In genomic region chr6:144347933-144348332, GRCh38 we compare ENCODE assay signal across 14 cellular contexts.
DNase-seq lines count a peak whose midpoint lies in the region; ATAC-seq and TF ChIP-seq lines count a peak whose summit lies in the region.
"Had no signal": no experiment of that assay in that cellular context is flagged by ENCODE, and none has a peak within 500 bp of the region (broad histone marks: within the 10 kb centered on the region; RNA-seq: fewer than 3 reads in every experiment).

No MANE protein-coding gene starts in this region.

- DNase-seq in CD4-positive, CD25-positive, alpha-beta regulatory T cell: no peak
- DNase-seq in GM23338 (ENCODE audit: low spot score): peak; percentile 53
- no peak for DNase-seq in natural killer cell treated with Interleukin-12 subunit alpha and Interleukin-12 subunit beta and Interleukin-15 and Interleukin-18, amount 100 ng/mL, for 72 hours (ENCODE audit: low spot score)
- no peak for DNase-seq in omental fat pad (ENCODE audit: low spot score)
- DNase-seq in DMS 273 treated with DMSO at 0.1 percent for 48 hours (lab: John Stamatoyannopoulos, UW): no peak
- DNase-seq in G401 (ENCODE audit: low spot score): no peak
- DNase-seq: effector CD4-positive, alpha-beta T cell; NCI-H1417; NCI-H446 treated with DMSO at 0.1 percent for 48 hours; stimulated activated CD4-positive, alpha-beta T cell treated with anti-CD3 and anti-CD28 coated beads, Interleukin-4, amount 100 ng/mL, for 24 hours had no signal

- H3K27me3 Mint-ChIP-seq in CD4-positive, CD25-positive, alpha-beta regulatory T cell: no peaks in the 10 kb centered on the region
- peaks cover 6% of the 10 kb centered on the region for H3K27me3 Mint-ChIP-seq in GM23338 (ENCODE audit: insufficient read depth, low read depth, poor library complexity)
- no peaks in the 10 kb centered on the region for H3K27me3 Mint-ChIP-seq in activated naive CD8-positive, alpha-beta T cell
- H3K27me3 Mint-ChIP-seq in natural killer cell treated with Interleukin-12 subunit alpha and Interleukin-12 subunit beta and Interleukin-15 and Interleukin-18, amount 100 ng/mL, for 72 hours: no peaks in the 10 kb centered on the region

- peak overlapping the region; percentile 77 for H3K4me3 ChIP-seq in CD4-positive, CD25-positive, alpha-beta regulatory T cell (ENCODE audit: low read depth, low read length)
- no peak overlapping the region for H3K4me3 ChIP-seq in GM23338
- H3K4me3 ChIP-seq: ascending aorta, right atrium auricular region had no signal

- H3K36me3 ChIP-seq in CD4-positive, CD25-positive, alpha-beta regulatory T cell (ENCODE audit: control insufficient read depth, insufficient read depth, low read length): no peaks in the 10 kb centered on the region
- H3K36me3 ChIP-seq in GM23338 (ENCODE audit: insufficient read depth): no peaks in the 10 kb centered on the region
- H3K36me3 ChIP-seq: ascending aorta, right atrium auricular region had no signal

- peak overlapping the region; percentile 84 for H3K27ac ChIP-seq in CD4-positive, CD25-positive, alpha-beta regulatory T cell (ENCODE audit: insufficient read depth, low read length, poor library complexity, severe bottlenecking)
- H3K27ac ChIP-seq in GM23338 (ENCODE audit: low read depth): no peak overlapping the region

- no peaks in the 10 kb centered on the region for H3F3A ChIP-seq in GM23338 (replicated peaks; ENCODE audit: low read depth)

- H3K27me3 ChIP-seq in CD4-positive, CD25-positive, alpha-beta regulatory T cell (ENCODE audit: control insufficient read depth, insufficient read depth, low read length): no peaks in the 10 kb centered on the region
- H3K27me3 ChIP-seq in GM23338 (ENCODE audit: insufficient read depth): no peaks in the 10 kb centered on the region
- H3K27me3 ChIP-seq: ascending aorta, right atrium auricular region had no signal

- H3K79me2 ChIP-seq in GM23338 (replicated peaks; ENCODE audit: insufficient read depth): peaks cover 83% of the 10 kb centered on the region

- peaks cover 90% of the 10 kb centered on the region for H3K4me1 ChIP-seq in CD4-positive, CD25-positive, alpha-beta regulatory T cell (ENCODE audit: control insufficient read depth, insufficient read depth, low read length, poor library complexity, severe bottlenecking)
- peaks cover 28% of the 10 kb centered on the region for H3K4me1 ChIP-seq in GM23338 (ENCODE audit: insufficient read depth)

- H4K20me1 ChIP-seq in GM23338 (replicated peaks; ENCODE audit: insufficient read depth): no peaks in the 10 kb centered on the region

- H3K9me3 ChIP-seq in CD4-positive, CD25-positive, alpha-beta regulatory T cell (ENCODE audit: control insufficient read depth in 2 of 2, low read length in 2 of 2): no peaks in the 10 kb centered on the region
- H3K9me3 ChIP-seq: ascending aorta, right atrium auricular region had no signal

- in situ Hi-C loops in G401 (cut with HindIII; ENCODE audit: low sequenced_read_pairs): no loop called here

- TF ChIP-seq CTCF in GM23338 (conservative IDR thresholded peaks at IDR 0.05; ENCODE audit: low read depth in 2 of 2) (no peak), omental fat pad (IDR thresholded peaks at IDR 0.05) (no peak)

- H2AFZ ChIP-seq in GM23338: no peak overlapping the region

- H3K36me3 Mint-ChIP-seq in CD4-positive, CD25-positive, alpha-beta regulatory T cell: peaks cover 12% of the 10 kb centered on the region
- peaks cover 10% of the 10 kb centered on the region for H3K36me3 Mint-ChIP-seq in GM23338 (ENCODE audit: low read depth)
- H3K36me3 Mint-ChIP-seq in activated naive CD8-positive, alpha-beta T cell: peaks cover 9% of the 10 kb centered on the region
- peaks cover 12% of the 10 kb centered on the region for H3K36me3 Mint-ChIP-seq in natural killer cell treated with Interleukin-12 subunit alpha and Interleukin-12 subunit beta and Interleukin-15 and Interleukin-18, amount 100 ng/mL, for 72 hours

- H3K4me3 Mint-ChIP-seq in CD4-positive, CD25-positive, alpha-beta regulatory T cell: peak overlapping the region; percentile 55 to 97 (median 82)
- no peak overlapping the region for H3K4me3 Mint-ChIP-seq in GM23338
- H3K4me3 Mint-ChIP-seq in activated naive CD8-positive, alpha-beta T cell: peak overlapping the region; percentile 27
- peak overlapping the region; percentile 97 for H3K4me3 Mint-ChIP-seq in natural killer cell treated with Interleukin-12 subunit alpha and Interleukin-12 subunit beta and Interleukin-15 and Interleukin-18, amount 100 ng/mL, for 72 hours

- ATAC-seq in CD4-positive, CD25-positive, alpha-beta regulatory T cell (ENCODE audit: low read depth in 2 of 2): no peak
- ATAC-seq in GM23338 (peak; percentile 50), GM18520 (IDR thresholded peaks at IDR 0.05; ENCODE audit: unreplicated experiment) (no peak), omental fat pad (ENCODE audit: low FRiP score) (no peak)
- ATAC-seq in natural killer cell treated with Interleukin-12 subunit alpha and Interleukin-12 subunit beta and Interleukin-15 and Interleukin-18, amount 100 ng/mL, for 72 hours: no peak

- H3K4me1 Mint-ChIP-seq in CD4-positive, CD25-positive, alpha-beta regulatory T cell: peaks cover 37 to 93% (median 73%) of the 10 kb centered on the region in 4 donors
- H3K4me1 Mint-ChIP-seq in GM23338: peaks cover 43% of the 10 kb centered on the region
- peaks cover 85% of the 10 kb centered on the region for H3K4me1 Mint-ChIP-seq in activated naive CD8-positive, alpha-beta T cell (ENCODE audit: low read depth)
- peaks cover 75 to 87% of the 10 kb centered on the region in 2 donors for H3K4me1 Mint-ChIP-seq in natural killer cell treated with Interleukin-12 subunit alpha and Interleukin-12 subunit beta and Interleukin-15 and Interleukin-18, amount 100 ng/mL, for 72 hours (ENCODE audit: low read depth in 2 of 2)

- no peak overlapping the region for H3K4me2 ChIP-seq in GM23338

- peaks cover 0 to 1% (median 0%) of the 10 kb centered on the region in 7 donors for H3K9me3 Mint-ChIP-seq in CD4-positive, CD25-positive, alpha-beta regulatory T cell
- peaks cover 2% of the 10 kb centered on the region; the same call in 2 of the 3 replicates for H3K9me3 Mint-ChIP-seq in GM23338
- no peaks in the 10 kb centered on the region for H3K9me3 Mint-ChIP-seq in activated naive CD8-positive, alpha-beta T cell (ENCODE audit: low read depth)
- peaks cover 2% of the 10 kb centered on the region for H3K9me3 Mint-ChIP-seq in natural killer cell treated with Interleukin-12 subunit alpha and Interleukin-12 subunit beta and Interleukin-15 and Interleukin-18, amount 100 ng/mL, for 72 hours

- H3K9me2 ChIP-seq in GM23338 (ENCODE audit: insufficient read depth): no peaks in the 10 kb centered on the region

- H3K27ac Mint-ChIP-seq in CD4-positive, CD25-positive, alpha-beta regulatory T cell: peak overlapping the region; percentile 85 to 97 (median 90)
- H3K27ac Mint-ChIP-seq in GM23338: no peak overlapping the region
- peak overlapping the region; percentile 96 for H3K27ac Mint-ChIP-seq in activated naive CD8-positive, alpha-beta T cell
- peak overlapping the region; percentile 96 to 98 for H3K27ac Mint-ChIP-seq in natural killer cell treated with Interleukin-12 subunit alpha and Interleukin-12 subunit beta and Interleukin-15 and Interleukin-18, amount 100 ng/mL, for 72 hours

TF ChIP-seq in GM23338, 12 proteins besides CTCF, POLR2A, EP300 and RAD21 (continues in another document):
- no peak for TF ChIP-seq NANOG (IDR thresholded peaks at IDR 0.05; ENCODE audit: borderline replicate concordance)
- no peak for TF ChIP-seq EZH2 (IDR thresholded peaks at IDR 0.05; ENCODE audit: low read depth, unreplicated experiment)
- no peak for TF ChIP-seq JUNB (IDR thresholded peaks at IDR 0.05; ENCODE audit: unreplicated experiment)
- TF ChIP-seq ZNF331 (CRISPR knock-in tag; IDR thresholded peaks at IDR 0.05; ENCODE audit: low read depth): no peak
- TF ChIP-seq CREB1 (CRISPR knock-in tag; IDR thresholded peaks at IDR 0.05; ENCODE audit: low read depth): no peak
- TF ChIP-seq STAT1 (IDR thresholded peaks at IDR 0.05; ENCODE audit: unreplicated experiment): no peak
